In the genomic region with DNA sequence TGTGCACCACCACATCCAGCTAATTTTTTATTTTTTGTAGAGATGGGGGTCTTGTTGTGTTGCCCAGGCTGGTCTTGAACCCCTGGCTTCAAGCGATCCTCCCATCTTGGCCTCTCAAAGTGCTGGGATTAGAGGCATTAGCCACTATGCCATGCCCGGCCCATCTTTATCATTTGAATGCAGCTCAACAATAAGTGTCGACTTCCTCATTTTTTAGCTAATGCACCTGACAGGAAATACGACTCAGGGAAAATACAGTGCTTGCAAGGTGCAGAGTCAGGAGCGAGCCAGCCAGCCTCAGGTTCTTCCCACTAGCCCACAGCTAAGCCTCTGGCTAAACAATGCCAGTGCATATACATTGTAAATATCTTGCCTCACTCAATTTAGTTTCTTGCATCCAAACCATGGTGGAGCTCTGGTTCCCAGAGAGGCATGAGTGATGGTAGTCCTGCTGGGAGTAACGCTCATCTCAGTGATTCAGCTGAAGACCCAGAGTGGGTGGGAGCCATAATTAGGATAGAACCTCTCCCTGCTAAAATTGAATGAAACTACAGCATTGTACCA, we compare ENCODE assay signal across 13 cellular contexts.
DNase-seq lines count a peak whose midpoint lies in the region; ATAC-seq and TF ChIP-seq lines count a peak whose summit lies in the region.
"Had no signal": no experiment of that assay in that cellular context is flagged by ENCODE, and none has a peak within 500 bp of the region (broad histone marks: within the 10 kb centered on the region; RNA-seq: fewer than 3 reads in every experiment).

No MANE protein-coding gene starts in this region.

- DNase-seq in natural killer cell treated with Interleukin-12 subunit alpha and Interleukin-12 subunit beta and Interleukin-15 and Interleukin-18, amount 100 ng/mL, for 72 hours (ENCODE audit: low spot score) = no peak
- no peak for DNase-seq in natural killer cell
- DNase-seq in Peyer's patch = peak in 2 of 3 donors; percentile 67 to 69
- no peak for DNase-seq in fibroblast of lung (ENCODE audit: low read depth in 2 of 2)
- DNase-seq in activated T-cell treated with anti-CD3 and anti-CD28 coated beads, Interleukin-2, amount 50 U/mL, for 4 hours = no peak
- no peak for DNase-seq in effector CD4-positive, alpha-beta T cell
- DNase-seq in activated CD4-positive, CD25-positive, alpha-beta regulatory T cell (lab: John Stamatoyannopoulos, UW) = no peak
- DNase-seq in NCI-H187 (lab: John Stamatoyannopoulos, UW) = no peak
- DNase-seq: NCI-H2081 treated with DMSO at 0.1 percent for 48 hours had no signal

- H3K27me3 Mint-ChIP-seq in natural killer cell treated with Interleukin-12 subunit alpha and Interleukin-12 subunit beta and Interleukin-15 and Interleukin-18, amount 100 ng/mL, for 72 hours = no peaks in the 10 kb centered on the region
- peaks cover 0 to 3% of the 10 kb centered on the region in 2 donors for H3K27me3 Mint-ChIP-seq in natural killer cell (ENCODE audit: low read depth in 2 of 2)
- no peaks in the 10 kb centered on the region for H3K27me3 Mint-ChIP-seq in activated T-cell treated with anti-CD3 and anti-CD28 coated beads, Interleukin-2, amount 50 U/mL, for 4 hours (ENCODE audit: low read depth)
- H3K27me3 Mint-ChIP-seq: activated naive CD8-positive, alpha-beta T cell treated with anti-CD3 and anti-CD28 coated beads, Interleukin-2, amount 10 ng/mL, durations not matched to agents 7 days and 5 days had no signal

- TF ChIP-seq CTCF in natural killer cell (IDR thresholded peaks at IDR 0.05) = no peak
- no peak for TF ChIP-seq CTCF in Peyer's patch (IDR thresholded peaks at IDR 0.05)
- TF ChIP-seq CTCF in fibroblast of lung (conservative IDR thresholded peaks at IDR 0.05 in 1 of 2, IDR thresholded peaks at IDR 0.05 in 1 of 2; ENCODE audit: low read depth in 1 of 2, low read length in 2 of 2) = no peak

- H4K20me1 ChIP-seq in fibroblast of lung (ENCODE audit: control insufficient read depth, extremely low read depth, insufficient read depth, low read length) = no peaks in the 10 kb centered on the region

- H3K4me1 Mint-ChIP-seq in natural killer cell treated with Interleukin-12 subunit alpha and Interleukin-12 subunit beta and Interleukin-15 and Interleukin-18, amount 100 ng/mL, for 72 hours (ENCODE audit: low read depth in 2 of 2) = peaks cover 15 to 24% of the 10 kb centered on the region in 2 donors
- peaks cover 0 to 7% of the 10 kb centered on the region in 2 donors for H3K4me1 Mint-ChIP-seq in natural killer cell
- peaks cover 26% of the 10 kb centered on the region for H3K4me1 Mint-ChIP-seq in activated T-cell treated with anti-CD3 and anti-CD28 coated beads, Interleukin-2, amount 50 U/mL, for 4 hours (ENCODE audit: low read depth)

- intact Hi-C loops in natural killer cell (cut with micrococcal nuclease) = loop anchor here (1.0 kb wide), 1 partner anchor 304 kb away; no protein-coding TSS in a partner anchor

- ATAC-seq in natural killer cell treated with Interleukin-12 subunit alpha and Interleukin-12 subunit beta and Interleukin-15 and Interleukin-18, amount 100 ng/mL, for 72 hours = no peak
- ATAC-seq in natural killer cell = no peak
- ATAC-seq in activated T-cell treated with anti-CD3 and anti-CD28 coated beads, Interleukin-2, amount 50 U/mL, for 4 hours = no peak

- peak overlapping the region; percentile 13 for H3K4me2 ChIP-seq in fibroblast of lung (ENCODE audit: extremely low read depth, insufficient read depth, low read length)

- no peaks in the 10 kb centered on the region for H3K36me3 Mint-ChIP-seq in natural killer cell treated with Interleukin-12 subunit alpha and Interleukin-12 subunit beta and Interleukin-15 and Interleukin-18, amount 100 ng/mL, for 72 hours
- no peaks in the 10 kb centered on the region for H3K36me3 Mint-ChIP-seq in natural killer cell
- no peaks in the 10 kb centered on the region for H3K36me3 Mint-ChIP-seq in activated T-cell treated with anti-CD3 and anti-CD28 coated beads, Interleukin-2, amount 50 U/mL, for 4 hours (ENCODE audit: insufficient read depth)
- H3K36me3 Mint-ChIP-seq: activated naive CD8-positive, alpha-beta T cell treated with anti-CD3 and anti-CD28 coated beads, Interleukin-2, amount 10 ng/mL, durations not matched to agents 7 days and 5 days had no signal

- no peak overlapping the region for H2AFZ ChIP-seq in fibroblast of lung (ENCODE audit: low read length)

- H3K9ac ChIP-seq in fibroblast of lung (ENCODE audit: insufficient read depth, low read length) = no peak overlapping the region

- H3K4me1 ChIP-seq in Peyer's patch (peaks cover 0 to 20% (median 5%) of the 10 kb centered on the region in 4 donors), fibroblast of lung (ENCODE audit: control insufficient read depth, extremely low read depth, insufficient read depth, low read length) (peaks cover 5% of the 10 kb centered on the region)

- H3K79me2 ChIP-seq in fibroblast of lung (ENCODE audit: control insufficient read depth, insufficient read depth, low read length) = no peaks in the 10 kb centered on the region

- TF ChIP-seq POLR2A in Peyer's patch (IDR thresholded peaks at IDR 0.05) = no peak

- H3K4me3 ChIP-seq in Peyer's patch (no peak overlapping the region), fibroblast of lung (replicated peaks in 1 of 4; ENCODE audit: control extremely low read depth in 1 of 4, insufficient read depth in 1 of 4, low read depth in 3 of 4, low read length in 4 of 4) (no peak overlapping the region)
- H3K4me3 ChIP-seq: skin epidermis, upper lobe of left lung had no signal

- H3K36me3 ChIP-seq in Peyer's patch = no peaks in the 10 kb centered on the region
- no peaks in the 10 kb centered on the region for H3K36me3 ChIP-seq in fibroblast of lung (ENCODE audit: control insufficient read depth, insufficient read depth, low read length)
- H3K36me3 ChIP-seq: upper lobe of left lung had no signal

- H3K27ac Mint-ChIP-seq in natural killer cell treated with Interleukin-12 subunit alpha and Interleukin-12 subunit beta and Interleukin-15 and Interleukin-18, amount 100 ng/mL, for 72 hours = peak overlapping the region; percentile 3 to 33
- no peak overlapping the region for H3K27ac Mint-ChIP-seq in natural killer cell
- H3K27ac Mint-ChIP-seq: T-helper 2 cell treated with Interferon-gamma antibody and Interleukin-4, amounts not matched to agents 5 μg/mL and 100 μg/mL, for 36 hours had no signal

- H3K27ac ChIP-seq in Peyer's patch (peak overlapping the region in 2 of 4 donors; percentile 77 to 80), fibroblast of lung (ENCODE audit: insufficient read depth, low read length) (no peak overlapping the region)
- H3K27ac ChIP-seq: upper lobe of left lung had no signal

- H3K9me3 ChIP-seq in Peyer's patch (no peaks in the 10 kb centered on the region), fibroblast of lung (ENCODE audit: control insufficient read depth, insufficient read depth, low read depth, low read length) (no peaks in the 10 kb centered on the region)
- H3K9me3 ChIP-seq: upper lobe of left lung had no signal

- H3K27me3 ChIP-seq in Peyer's patch = no peaks in the 10 kb centered on the region
- no peaks in the 10 kb centered on the region for H3K27me3 ChIP-seq in fibroblast of lung (ENCODE audit: control insufficient read depth, insufficient read depth, low read length)
- H3K27me3 ChIP-seq: upper lobe of left lung had no signal

- H3K4me3 Mint-ChIP-seq in natural killer cell treated with Interleukin-12 subunit alpha and Interleukin-12 subunit beta and Interleukin-15 and Interleukin-18, amount 100 ng/mL, for 72 hours = no peak overlapping the region
- no peak overlapping the region for H3K4me3 Mint-ChIP-seq in natural killer cell
- H3K4me3 Mint-ChIP-seq in activated T-cell treated with anti-CD3 and anti-CD28 coated beads, Interleukin-2, amount 50 U/mL, for 4 hours = no peak overlapping the region
- H3K4me3 Mint-ChIP-seq: activated naive CD8-positive, alpha-beta T cell treated with anti-CD3 and anti-CD28 coated beads, Interleukin-2, amount 10 ng/mL, durations not matched to agents 7 days and 5 days; T-helper 2 cell treated with Interferon-gamma antibody and Interleukin-4, amounts not matched to agents 5 μg/mL and 100 μg/mL, for 36 hours had no signal

- no peaks in the 10 kb centered on the region for H3K9me3 Mint-ChIP-seq in natural killer cell treated with Interleukin-12 subunit alpha and Interleukin-12 subunit beta and Interleukin-15 and Interleukin-18, amount 100 ng/mL, for 72 hours
- H3K9me3 Mint-ChIP-seq in natural killer cell = no peaks in the 10 kb centered on the region
- no peaks in the 10 kb centered on the region for H3K9me3 Mint-ChIP-seq in activated T-cell treated with anti-CD3 and anti-CD28 coated beads, Interleukin-2, amount 50 U/mL, for 4 hours
- H3K9me3 Mint-ChIP-seq: activated naive CD8-positive, alpha-beta T cell treated with anti-CD3 and anti-CD28 coated beads, Interleukin-2, amount 10 ng/mL, durations not matched to agents 7 days and 5 days; T-helper 2 cell treated with Interferon-gamma antibody and Interleukin-4, amounts not matched to agents 5 μg/mL and 100 μg/mL, for 36 hours had no signal

Comparison
In these comparisons a context has a peak if more than half of its experiments do, and no peak if none do; other contexts are left out.
1. H3K27ac Mint-ChIP-seq: peak in natural killer cell treated with Interleukin-12 subunit alpha and Interleukin-12 subunit beta and Interleukin-15 and Interleukin-18, amount 100 ng/mL, for 72 hours (2 of 2); none in natural killer cell (0 of 2).
2. DNase-seq: peak in Peyer's patch (2 of 3); none in natural killer cell treated with Interleukin-12 subunit alpha and Interleukin-12 subunit beta and Interleukin-15 and Interleukin-18, amount 100 ng/mL, for 72 hours (single experiment), natural killer cell (single experiment), fibroblast of lung (0 of 2), activated T-cell treated with anti-CD3 and anti-CD28 coated beads, Interleukin-2, amount 50 U/mL, for 4 hours (single experiment), effector CD4-positive, alpha-beta T cell (single experiment), activated CD4-positive, CD25-positive, alpha-beta regulatory T cell (0 of 4) and NCI-H187 (0 of 2).